ENCODE assay signal across 14 cellular contexts in the genomic region with DNA sequence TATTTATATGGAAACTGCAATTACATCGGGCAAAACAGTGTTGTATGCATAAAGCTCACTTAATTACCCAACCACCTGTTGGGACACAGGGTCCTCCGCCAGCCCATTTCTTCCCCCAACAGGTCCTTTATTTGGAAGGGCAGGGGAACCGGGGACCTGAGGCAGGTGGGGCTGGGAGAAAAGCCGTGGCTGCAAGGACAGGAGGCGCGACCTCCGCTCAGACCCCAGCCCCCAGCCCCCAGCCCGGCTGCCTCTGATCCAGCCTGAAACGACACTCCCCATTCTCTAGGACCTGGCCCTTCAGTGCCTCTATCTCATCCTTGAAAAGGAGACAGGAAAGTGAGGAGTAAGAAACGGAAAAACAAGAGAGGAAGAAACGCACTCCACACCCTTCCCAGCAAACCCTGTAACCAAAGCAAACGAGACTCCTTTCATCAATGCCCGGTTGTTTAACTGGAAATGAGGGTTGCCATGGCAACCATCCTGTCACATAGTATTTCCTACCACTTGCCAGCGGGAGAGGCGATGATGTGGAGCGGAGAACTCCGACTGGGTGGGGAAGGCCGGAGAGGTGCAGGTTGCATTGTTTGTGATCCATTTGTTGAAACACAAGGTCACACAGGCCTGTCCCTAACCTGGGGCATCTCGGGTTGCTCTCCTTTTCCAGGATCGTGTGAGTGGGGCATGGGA.
A peak's percentile ranks its signal among the peaks of the same experiment; 100 is the strongest.
DNase-seq lines count a peak whose midpoint lies in the region; ATAC-seq and TF ChIP-seq lines count a peak whose summit lies in the region.
"Had no signal": no experiment of that assay in that cellular context is flagged by ENCODE, and none has a peak within 500 bp of the region (broad histone marks: within the 10 kb centered on the region; RNA-seq: fewer than 3 reads in every experiment).

No MANE protein-coding gene starts in this region.

- H3K36me3 ChIP-seq in esophagus muscularis mucosa, result no peaks in the 10 kb centered on the region
- H3K36me3 ChIP-seq in CD8-positive, alpha-beta T cell (ENCODE audit: insufficient read depth, low read length), result no peaks in the 10 kb centered on the region
- H3K36me3 ChIP-seq: adrenal gland, HAP-1 had no signal

- TF ChIP-seq EP300 in esophagus muscularis mucosa (IDR thresholded peaks at IDR 0.05), result no peak

- intact Hi-C loops in esophagus muscularis mucosa (cut with DNase I) (no loop called here), natural killer cell (cut with micrococcal nuclease) (no loop called here)
- intact Hi-C loops in CD8-positive, alpha-beta T cell (cut with DNase I, micrococcal nuclease), result no loop called here

- H3K36me3 Mint-ChIP-seq in osteocyte (ENCODE audit: unreplicated experiment), result no peaks in the 10 kb centered on the region
- no peaks in the 10 kb centered on the region for H3K36me3 Mint-ChIP-seq in CD8-positive, alpha-beta T cell
- H3K36me3 Mint-ChIP-seq in natural killer cell, result no peaks in the 10 kb centered on the region
- H3K36me3 Mint-ChIP-seq: memory B cell had no signal

- H3K9me3 ChIP-seq in esophagus muscularis mucosa, result no peaks in the 10 kb centered on the region
- H3K9me3 ChIP-seq in CD8-positive, alpha-beta T cell (ENCODE audit: low read length), result no peaks in the 10 kb centered on the region
- H3K9me3 ChIP-seq: adrenal gland, HAP-1 had no signal

- no peak overlapping the region for H3K4me3 Mint-ChIP-seq in osteocyte (ENCODE audit: unreplicated experiment)
- H3K4me3 Mint-ChIP-seq in CD8-positive, alpha-beta T cell, result no peak overlapping the region
- no peak overlapping the region for H3K4me3 Mint-ChIP-seq in natural killer cell
- H3K4me3 Mint-ChIP-seq: memory B cell had no signal

- H3K4me1 Mint-ChIP-seq in osteocyte (ENCODE audit: unreplicated experiment) (no peaks in the 10 kb centered on the region), natural killer cell (no peaks in the 10 kb centered on the region)
- no peaks in the 10 kb centered on the region for H3K4me1 Mint-ChIP-seq in CD8-positive, alpha-beta T cell (ENCODE audit: low read depth)

- no peak overlapping the region for H3K4me3 ChIP-seq in esophagus muscularis mucosa
- no peak overlapping the region for H3K4me3 ChIP-seq in CD8-positive, alpha-beta T cell (ENCODE audit: low read depth, low read length)
- H3K4me3 ChIP-seq: adrenal gland, HAP-1 had no signal

- 44% methylated on average over 19 of the region's 20 CpGs for WGBS in esophagus muscularis mucosa

- CTCF ChIA-PET in CD8-positive, alpha-beta T cell (lab: Charles Lee), result no interaction called here

- peaks cover 16% of the 10 kb centered on the region for H3K27me3 Mint-ChIP-seq in osteocyte (ENCODE audit: unreplicated experiment)
- H3K27me3 Mint-ChIP-seq in CD8-positive, alpha-beta T cell (ENCODE audit: low read depth), result peaks cover 15% of the 10 kb centered on the region
- peaks cover 0 to 10% of the 10 kb centered on the region in 2 donors for H3K27me3 Mint-ChIP-seq in natural killer cell (ENCODE audit: low read depth in 2 of 2)

- TF ChIP-seq POLR2A in esophagus muscularis mucosa (IDR thresholded peaks at IDR 0.05; ENCODE audit: low read depth) (no peak), erythroblast (IDR thresholded peaks at IDR 0.05; ENCODE audit: low read length) (no peak)

- no peak for ATAC-seq in CD8-positive, alpha-beta T cell
- ATAC-seq in natural killer cell, result no peak

- H3K27ac ChIP-seq in esophagus muscularis mucosa (replicated peaks in 1 of 4), result no peak overlapping the region
- no peak overlapping the region for H3K27ac ChIP-seq in CD8-positive, alpha-beta T cell (ENCODE audit: low read depth, low read length)
- H3K27ac ChIP-seq: adrenal gland had no signal

- H3K27ac Mint-ChIP-seq in osteocyte (ENCODE audit: unreplicated experiment) (no peak overlapping the region), natural killer cell (no peak overlapping the region)
- no peak overlapping the region for H3K27ac Mint-ChIP-seq in CD8-positive, alpha-beta T cell
- H3K27ac Mint-ChIP-seq: memory B cell had no signal

- DNase-seq in HT-29 (ENCODE audit: low spot score) (peak; percentile 7), NCI-H2227 treated with DMSO at 0.1 percent for 48 hours (lab: John Stamatoyannopoulos, UW) (peak; percentile 39), esophagus muscularis mucosa (ENCODE audit: extremely low spot score) (peak; percentile 89), osteocyte (ENCODE audit: extremely low spot score, unreplicated experiment) (peak; percentile 60), erythroblast (lab: John Stamatoyannopoulos, UW) (no peak), natural killer cell (no peak)
- no peak for DNase-seq in CD8-positive, alpha-beta T cell
- DNase-seq: activated T-cell treated with anti-CD3 and anti-CD28 coated beads for 4 hours, cortex of kidney, NCI-H1930, SHP77 treated with DMSO at 0.1 percent for 48 hours had no signal

- POLR2A ChIA-PET in CD8-positive, alpha-beta T cell (lab: Charles Lee), result no interaction called here

- TF ChIP-seq CTCF in esophagus muscularis mucosa (IDR thresholded peaks at IDR 0.05), result no peak
- TF ChIP-seq CTCF in osteocyte (IDR thresholded peaks at IDR 0.05), result no peak
- TF ChIP-seq CTCF in CD8-positive, alpha-beta T cell (IDR thresholded peaks at IDR 0.05), result no peak
- TF ChIP-seq CTCF in natural killer cell (IDR thresholded peaks at IDR 0.05), result no peak

- H3K9me3 Mint-ChIP-seq in osteocyte (ENCODE audit: unreplicated experiment) (no peaks in the 10 kb centered on the region), natural killer cell (no peaks in the 10 kb centered on the region)
- H3K9me3 Mint-ChIP-seq in CD8-positive, alpha-beta T cell, result no peaks in the 10 kb centered on the region
- H3K9me3 Mint-ChIP-seq: memory B cell had no signal

- H3K4me1 ChIP-seq in esophagus muscularis mucosa, result no peaks in the 10 kb centered on the region
- no peaks in the 10 kb centered on the region for H3K4me1 ChIP-seq in CD8-positive, alpha-beta T cell (ENCODE audit: insufficient read depth, low read length)
- H3K4me1 ChIP-seq: adrenal gland, HAP-1 had no signal

- H3K27me3 ChIP-seq in esophagus muscularis mucosa, result peaks cover 0 to 16% (median 0%) of the 10 kb centered on the region in 4 donors
- no peaks in the 10 kb centered on the region for H3K27me3 ChIP-seq in CD8-positive, alpha-beta T cell (ENCODE audit: insufficient read depth, low read length)
- H3K27me3 ChIP-seq: adrenal gland had no signal

Comparison
In these comparisons a context has a peak if more than half of its experiments do, and no peak if none do; other contexts are left out.
1. DNase-seq: peak in HT-29 (single experiment), NCI-H2227 treated with DMSO at 0.1 percent for 48 hours (single experiment), esophagus muscularis mucosa (single experiment) and osteocyte (single experiment); none in erythroblast (0 of 2), CD8-positive, alpha-beta T cell (0 of 7) and natural killer cell (single experiment).